7 cellular contexts compared by ENCODE assay signal in the genomic region with DNA sequence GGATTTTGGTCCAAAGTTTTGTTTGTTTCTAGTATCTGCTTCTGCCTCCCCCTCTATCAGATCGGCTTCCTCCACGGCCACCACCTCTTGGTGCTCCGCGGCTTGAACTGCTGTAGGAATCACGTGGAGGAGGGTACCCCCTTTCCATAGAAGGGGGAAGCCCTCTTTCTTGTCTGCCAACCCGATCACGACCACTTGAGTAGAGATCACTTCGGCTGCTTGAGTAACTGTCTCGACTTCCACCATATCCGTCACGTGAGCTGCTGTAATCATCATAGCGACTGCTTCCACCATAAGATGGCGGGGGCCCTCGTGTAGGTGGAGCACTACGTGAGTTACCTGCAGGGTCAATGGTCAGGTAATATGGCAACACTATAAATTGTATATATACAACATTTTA. TPM values are rescaled to one million over a fixed set of nuclear protein-coding genes. Genes with fewer than 3 reads are reported as not detected.
DNase-seq lines count a peak whose midpoint lies in the region; ATAC-seq, FAIRE-seq and TF ChIP-seq lines count a peak whose summit lies in the region.
"Not testable (repeated sequence)": the region's sequence is repeated elsewhere in the genome, so short reads cannot be mapped to it uniquely, and the experiment has no call there.

No MANE protein-coding gene starts in this region.

- WGBS in H1 (ENCODE audit: extremely low coverage in 1 of 2, insufficient coverage in 1 of 2, insufficient read length in 1 of 2, insufficient replicate concordance in 2 of 2, low coverage in 1 of 2, low lambda C conversion rate in 2 of 2, missing lambda C conversion rate in 1 of 2), 2 experiments = 90% methylated on average over 15 of the region's 15 CpGs; no CpG with 5 or more reads in 1 of the 2 experiments

- H3K36me3 Mint-ChIP-seq in GM23338 (ENCODE audit: low read depth) (peaks cover 98% of the 10 kb centered on the region), nephron progenitor cell (ENCODE audit: low read depth) (peaks cover 83% of the 10 kb centered on the region)
- H3K36me3 Mint-ChIP-seq in activated CD4-positive, alpha-beta T cell treated with anti-CD3 and anti-CD28 coated beads for 36 hours (ENCODE audit: low read depth) = peaks cover 77% of the 10 kb centered on the region
- peaks cover 18 to 53% of the 10 kb centered on the region in 2 donors for H3K36me3 Mint-ChIP-seq in activated T-cell treated with anti-CD3 and anti-CD28 coated beads, Interleukin-2, amount 50 U/mL, for 72 hours (ENCODE audit: insufficient read depth in 2 of 2)
- peaks cover 64% of the 10 kb centered on the region for H3K36me3 Mint-ChIP-seq in activated naive CD8-positive, alpha-beta T cell treated with anti-CD3 and anti-CD28 coated beads for 36 hours

- H3K4me3 Mint-ChIP-seq in GM23338; activated CD4-positive, alpha-beta T cell treated with anti-CD3 and anti-CD28 coated beads for 36 hours; activated T-cell treated with anti-CD3 and anti-CD28 coated beads, Interleukin-2, amount 50 U/mL, for 72 hours; nephron progenitor cell: not testable (repeated sequence)
- peak overlapping the region; percentile 37 for H3K4me3 Mint-ChIP-seq in activated naive CD8-positive, alpha-beta T cell treated with anti-CD3 and anti-CD28 coated beads for 36 hours

- intact Hi-C loops in activated CD4-positive, alpha-beta T cell treated with anti-CD3 and anti-CD28 coated beads for 36 hours (cut with DNase I, micrococcal nuclease) = loop anchor here in 1 of 2 experiments (10.0 kb wide), 1 partner anchor 289 kb away; no protein-coding TSS in a partner anchor

- H3K23ac ChIP-seq in H1 (ENCODE audit: insufficient read length) = not testable (repeated sequence)

- H3K4me1 Mint-ChIP-seq in GM23338 = not testable (repeated sequence)
- H3K4me1 Mint-ChIP-seq in activated CD4-positive, alpha-beta T cell treated with anti-CD3 and anti-CD28 coated beads for 36 hours = peaks cover 45% of the 10 kb centered on the region
- H3K4me1 Mint-ChIP-seq in activated T-cell treated with anti-CD3 and anti-CD28 coated beads, Interleukin-2, amount 50 U/mL, for 72 hours (ENCODE audit: low read depth) = peaks cover 58% of the 10 kb centered on the region
- peaks cover 33% of the 10 kb centered on the region for H3K4me1 Mint-ChIP-seq in activated naive CD8-positive, alpha-beta T cell treated with anti-CD3 and anti-CD28 coated beads for 36 hours
- peaks cover 26% of the 10 kb centered on the region for H3K4me1 Mint-ChIP-seq in nephron progenitor cell

- H4K8ac ChIP-seq in H1 (ENCODE audit: extremely low read depth, insufficient read depth, low read length) = not testable (repeated sequence)

- not testable (repeated sequence) for TF ChIP-seq CTCF in GM23338 (conservative IDR thresholded peaks at IDR 0.05; ENCODE audit: low read depth in 2 of 2); Loucy (conservative IDR thresholded peaks at IDR 0.05; ENCODE audit: low read length); H1 (IDR thresholded peaks at IDR 0.05; ENCODE audit: control extremely low read depth in 1 of 3, insufficient read depth in 1 of 3, low read depth in 1 of 3, low read length in 3 of 3); nephron progenitor cell (IDR thresholded peaks at IDR 0.05)

- not testable (repeated sequence) for H3K79me1 ChIP-seq in H1 (ENCODE audit: low read depth, low read length)

- not testable (repeated sequence) for H3K18ac ChIP-seq in H1 (ENCODE audit: extremely low read depth, low read length)

- TF ChIP-seq RAD21 in H1 (IDR thresholded peaks at IDR 0.05 in 1 of 2, conservative IDR thresholded peaks at IDR 0.05 in 1 of 2; ENCODE audit: low read depth in 2 of 2, low read length in 2 of 2) = not testable (repeated sequence)

- H2AK5ac ChIP-seq in H1 (ENCODE audit: low read depth, low read length) = not testable (repeated sequence)

- ATAC-seq in GM23338; activated CD4-positive, alpha-beta T cell treated with anti-CD3 and anti-CD28 coated beads for 36 hours; activated T-cell treated with anti-CD3 and anti-CD28 coated beads, Interleukin-2, amount 50 U/mL, for 72 hours (replicated peaks in 1 of 2): not testable (repeated sequence)

- not testable (repeated sequence) for H3K27me3 Mint-ChIP-seq in GM23338 (ENCODE audit: insufficient read depth, low read depth, poor library complexity); activated CD4-positive, alpha-beta T cell treated with anti-CD3 and anti-CD28 coated beads for 36 hours; activated T-cell treated with anti-CD3 and anti-CD28 coated beads, Interleukin-2, amount 50 U/mL, for 72 hours (ENCODE audit: low read depth); activated naive CD8-positive, alpha-beta T cell treated with anti-CD3 and anti-CD28 coated beads for 36 hours; nephron progenitor cell (ENCODE audit: low read depth, poor library complexity)

- H3K9me3 Mint-ChIP-seq in GM23338; activated CD4-positive, alpha-beta T cell treated with anti-CD3 and anti-CD28 coated beads for 36 hours (ENCODE audit: low read depth); activated T-cell treated with anti-CD3 and anti-CD28 coated beads, Interleukin-2, amount 50 U/mL, for 72 hours; activated naive CD8-positive, alpha-beta T cell treated with anti-CD3 and anti-CD28 coated beads for 36 hours: not testable (repeated sequence)
- H3K9me3 Mint-ChIP-seq in nephron progenitor cell = peaks cover 28% of the 10 kb centered on the region

- H3K14ac ChIP-seq in H1 (ENCODE audit: insufficient read length) = not testable (repeated sequence)

- not testable (repeated sequence) for H2BK15ac ChIP-seq in H1 (ENCODE audit: low read length)

- not testable (repeated sequence) for H3K9me3 ChIP-seq in Loucy (ENCODE audit: insufficient read depth, low read depth, low read length); H1 (ENCODE audit: insufficient read depth in 2 of 2, low read depth in 1 of 2, low read length in 1 of 2)

- H4K20me1 ChIP-seq in GM23338 (replicated peaks; ENCODE audit: insufficient read depth) (peaks cover 28% of the 10 kb centered on the region), Loucy (ENCODE audit: insufficient read depth, low read length, poor library complexity, severe bottlenecking) (peaks cover 72% of the 10 kb centered on the region)
- not testable (repeated sequence) for H4K20me1 ChIP-seq in H1 (replicated peaks in 1 of 2; ENCODE audit: control insufficient read depth in 1 of 2, insufficient read depth in 2 of 2, low read length in 2 of 2)

- H3K4me3 ChIP-seq in GM23338; Loucy (ENCODE audit: low read length, poor library complexity, severe bottlenecking); H1 (ENCODE audit: extremely low read depth in 1 of 4, insufficient read depth in 2 of 4, low read depth in 3 of 4, low read length in 4 of 4): not testable (repeated sequence)

- H2BK120ac ChIP-seq in H1 (replicated peaks; ENCODE audit: low read depth, low read length) = not testable (repeated sequence)

- TF ChIP-seq EP300 in H1 (IDR thresholded peaks at IDR 0.05; ENCODE audit: borderline replicate concordance in 1 of 2, low read depth in 2 of 2, low read length in 2 of 2) = not testable (repeated sequence)

- H3K56ac ChIP-seq in H1 (replicated peaks; ENCODE audit: insufficient read length, low read depth, low read length) = not testable (repeated sequence)

- peaks cover 72% of the 10 kb centered on the region for H3K79me2 ChIP-seq in GM23338 (replicated peaks; ENCODE audit: insufficient read depth)
- H3K79me2 ChIP-seq in Loucy (ENCODE audit: insufficient read depth, low read length) = peaks cover 90% of the 10 kb centered on the region
- H3K79me2 ChIP-seq in H1 (ENCODE audit: control insufficient read depth in 1 of 2, insufficient read depth in 2 of 2, low read length in 2 of 2) = peaks cover 4 to 24% of the 10 kb centered on the region in 2 experiments; a peak in 3 of 4 replicates

- H2BK5ac ChIP-seq in H1 (ENCODE audit: low read depth, low read length) = not testable (repeated sequence)

- not testable (repeated sequence) for H3K23me2 ChIP-seq in H1 (ENCODE audit: low read depth, low read length)

- POLR2A ChIA-PET in activated CD4-positive, alpha-beta T cell treated with anti-CD3 and anti-CD28 coated beads for 36 hours (lab: Charles Lee) = interaction anchor here (0.7 kb wide), 1 partner anchor 12 kb away, joined by 3 read pairs; no protein-coding TSS in a partner anchor
- POLR2A ChIA-PET in H1 (lab: Charles Lee; ENCODE audit: partially characterized antibody) = interaction anchor here (1.4 to 11.7 kb wide), 4 partner anchors 7 to 51 kb away, joined by 4 to 168 read pairs (median 6); no protein-coding TSS in a partner anchor

- not testable (repeated sequence) for H4K91ac ChIP-seq in H1 (replicated peaks; ENCODE audit: insufficient read length, low read length)

- H3K4me2 ChIP-seq in GM23338; H1 (ENCODE audit: insufficient read depth in 1 of 2, low read depth in 2 of 2, low read length in 2 of 2): not testable (repeated sequence)
- peak overlapping the region; percentile 97 for H3K4me2 ChIP-seq in Loucy (ENCODE audit: low read depth, low read length, poor library complexity, severe bottlenecking)

- H3K36me3 ChIP-seq in GM23338 (ENCODE audit: insufficient read depth) = peaks cover 67% of the 10 kb centered on the region
- H3K36me3 ChIP-seq in Loucy (ENCODE audit: insufficient read depth, low read length) = peaks cover 75% of the 10 kb centered on the region
- H3K36me3 ChIP-seq in H1 (ENCODE audit: control insufficient read depth in 2 of 4, insufficient read depth in 4 of 4, low read length in 3 of 4) = peaks cover 14 to 99% (median 61%) of the 10 kb centered on the region in 4 experiments

- H3K4ac ChIP-seq in H1 (replicated peaks; ENCODE audit: insufficient read length, low read depth, low read length) = not testable (repeated sequence)

- H3K4me1 ChIP-seq in GM23338 (ENCODE audit: insufficient read depth); H1 (replicated peaks in 1 of 4; ENCODE audit: control insufficient read depth in 3 of 4, insufficient read depth in 4 of 4, low read length in 3 of 4): not testable (repeated sequence)
- H3K4me1 ChIP-seq in Loucy (ENCODE audit: insufficient read depth, low read length, poor library complexity, severe bottlenecking) = peaks cover 16% of the 10 kb centered on the region

- FAIRE-seq in H1 (lab: Jason Lieb, UNC) = not testable (repeated sequence)

- H2BK12ac ChIP-seq in H1 (ENCODE audit: low read depth, low read length) = not testable (repeated sequence)

- not testable (repeated sequence) for H3K9ac ChIP-seq in Loucy (ENCODE audit: low read depth, low read length, poor library complexity, severe bottlenecking); H1 (replicated peaks in 1 of 4; ENCODE audit: extremely low read depth in 1 of 4, low read depth in 3 of 4, low read length in 3 of 4)

- not testable (repeated sequence) for H2AFZ ChIP-seq in GM23338; Loucy (ENCODE audit: low read length); H1 (ENCODE audit: low read length)

- not testable (repeated sequence) for H3K27ac Mint-ChIP-seq in GM23338
- H3K27ac Mint-ChIP-seq in activated CD4-positive, alpha-beta T cell treated with anti-CD3 and anti-CD28 coated beads for 36 hours = peak overlapping the region; percentile 78
- H3K27ac Mint-ChIP-seq in activated T-cell treated with anti-CD3 and anti-CD28 coated beads, Interleukin-2, amount 50 U/mL, for 72 hours = peak overlapping the region; percentile 42
- H3K27ac Mint-ChIP-seq in activated naive CD8-positive, alpha-beta T cell treated with anti-CD3 and anti-CD28 coated beads for 36 hours = peak overlapping the region; percentile 56
- H3K27ac Mint-ChIP-seq in nephron progenitor cell = peak overlapping the region; percentile 87

- not testable (repeated sequence) for H3K9me2 ChIP-seq in GM23338 (ENCODE audit: insufficient read depth); Loucy (replicated peaks; ENCODE audit: low read depth, low read length)

- H2BK20ac ChIP-seq in H1 (ENCODE audit: low read length) = not testable (repeated sequence)

- not testable (repeated sequence) for DNase-seq in GM23338 (ENCODE audit: low spot score); activated CD4-positive, alpha-beta T cell treated with anti-CD3 and anti-CD28 coated beads for 36 hours; activated T-cell treated with anti-CD3 and anti-CD28 coated beads, Interleukin-2, amount 50 U/mL, for 72 hours; activated naive CD8-positive, alpha-beta T cell treated with anti-CD3 and anti-CD28 coated beads for 36 hours; H1 (ENCODE audit: low read depth in 1 of 2, low spot score in 2 of 2); nephron progenitor cell

- TF ChIP-seq POLR2A in H1 (IDR thresholded peaks at IDR 0.05; ENCODE audit: control extremely low read depth in 1 of 2, low read depth in 2 of 2, low read length in 2 of 2) = not testable (repeated sequence)

- CTCF ChIA-PET in activated CD4-positive, alpha-beta T cell treated with anti-CD3 and anti-CD28 coated beads for 36 hours (lab: Charles Lee); H1 (lab: Charles Lee; ENCODE audit: partially characterized antibody): not testable (repeated sequence)

- peaks cover 22% of the 10 kb centered on the region for H3F3A ChIP-seq in GM23338 (replicated peaks; ENCODE audit: low read depth)
- not testable (repeated sequence) for H3F3A ChIP-seq in Loucy (ENCODE audit: low read depth)

- not testable (repeated sequence) for H3K27me3 ChIP-seq in GM23338 (ENCODE audit: insufficient read depth); Loucy (ENCODE audit: insufficient read depth, low read length, poor library complexity, severe bottlenecking); H1 (replicated peaks in 1 of 4; ENCODE audit: control insufficient read depth in 3 of 4, extremely low read depth in 1 of 4, insufficient read depth in 3 of 4, low read length in 3 of 4)

- H4K5ac ChIP-seq in H1 (ENCODE audit: insufficient read length, low read depth, low read length) = not testable (repeated sequence)

- H3K27ac ChIP-seq in GM23338 (ENCODE audit: low read depth); H1 (ENCODE audit: low read depth, low read length): not testable (repeated sequence)

RNA-seq across cellular contexts. Expression of a gene that starts 6.4 kb away (rescaled TPM):
- total RNA-seq in GM23338 (2014; rRNA removed; shearing (Covaris generic)) = 601 and 620 TPM in 2 replicates
- polyA plus RNA-seq in GM23338 (2016; fragmentation: Nextera tagmentation; extraction: Ambion mirVana) (307 and 337 TPM in 2 replicates), H1 (2011; rRNA removed) (162 and 213 TPM in 2 replicates)
- 100 to 1,000 TPM; 320 to 414 TPM for total RNA-seq in activated CD4-positive, alpha-beta T cell treated with anti-CD3 and anti-CD28 coated beads for 36 hours
- total RNA-seq in activated T-cell treated with anti-CD3 and anti-CD28 coated beads, Interleukin-2, amount 50 U/mL, for 72 hours = 100 to 1,000 TPM; 296 to 315 TPM
- total RNA-seq in activated naive CD8-positive, alpha-beta T cell treated with anti-CD3 and anti-CD28 coated beads for 36 hours = 100 to 1,000 TPM; 382 to 393 TPM
- 458 and 476 TPM in 2 replicates for total RNA-seq in H1 (2021; fragmentation: NEBNext Ultra II Directional; extraction: Animal tissue kit (Norgen Biotek cat#: 25700))
- 246 TPM for polyA plus RNA-seq in H1 (2011; cell fraction: cytosol; rRNA removed)
- polyA plus RNA-seq in H1 (2011; cell fraction: nucleus; rRNA removed) = 179 TPM
- polyA plus RNA-seq in H1 (2012, experiment 1 of 2) = 312 to 403 TPM (median 368 TPM) in 4 replicates
- polyA plus RNA-seq in H1 (2012, experiment 2 of 2) = 147 TPM
- polyA plus RNA-seq in H1 (2013, experiment 1 of 2) = 348 TPM
- 334 TPM for polyA plus RNA-seq in H1 (2013, experiment 2 of 2)
- polyA minus RNA-seq in H1 (2011; rRNA and poly(A)+ RNA removed) = 283 and 360 TPM in 2 replicates
- polyA minus RNA-seq in H1 (2011; cell fraction: cytosol; rRNA and poly(A)+ RNA removed) = 193 TPM
- 204 TPM for polyA minus RNA-seq in H1 (2011; cell fraction: nucleus; rRNA and poly(A)+ RNA removed)
